Comparison of ENCODE assay signal across 11 cellular contexts in genomic region chr13:109383683-109384082, GRCh38.
DNase-seq lines count a peak whose midpoint lies in the region; ATAC-seq, FAIRE-seq and TF ChIP-seq lines count a peak whose summit lies in the region.
"Had no signal": no experiment of that assay in that cellular context is flagged by ENCODE, and none has a peak within 500 bp of the region (broad histone marks: within the 10 kb centered on the region; RNA-seq: fewer than 3 reads in every experiment).

No MANE protein-coding gene starts in this region.

- no peak for ATAC-seq in HG03159 (IDR thresholded peaks at IDR 0.05; ENCODE audit: unreplicated experiment)

- H3K27ac ChIP-seq in tibial nerve, result no peak overlapping the region
- H3K27ac ChIP-seq: adrenal gland, KMS-11 had no signal

- TF ChIP-seq CTCF in fibroblast of villous mesenchyme (IDR thresholded peaks at IDR 0.05; ENCODE audit: insufficient read depth, low read depth, low read length) (no peak), tibial nerve (IDR thresholded peaks at IDR 0.05) (no peak)

- peak; percentile 71 for DNase-seq in HT1080 (ENCODE audit: low read depth)
- DNase-seq in T1000 (lab: John Stamatoyannopoulos, UW), result peak; percentile 3
- peak; percentile 77 for DNase-seq in fibroblast of villous mesenchyme (ENCODE audit: low read depth)
- DNase-seq in urothelium cell line (ENCODE audit: low spot score), result peak; percentile 27
- DNase-seq in activated T-cell treated with anti-CD3 and anti-CD28 coated beads for 4 hours, result no peak
- DNase-seq in tibial nerve (ENCODE audit: low spot score in 2 of 2), result no peak
- DNase-seq: activated CD4-positive, CD25-positive, alpha-beta regulatory T cell treated with anti-CD3 and anti-CD28 coated beads, Interleukin-2, amount 50 U/mL, for 72 hours; adrenal gland; nucleus accumbens had no signal

- no peaks in the 10 kb centered on the region for H3K36me3 ChIP-seq in tibial nerve
- H3K36me3 ChIP-seq: adrenal gland had no signal

- no peak for TF ChIP-seq EP300 in tibial nerve (IDR thresholded peaks at IDR 0.05)

- no peak for FAIRE-seq in urothelium cell line (lab: Jason Lieb, UNC)

- WGBS in tibial nerve, 2 donors, result 80 to 93% methylated on average over 1 of the region's 1 CpG

- no peak for TF ChIP-seq POLR2A in tibial nerve (IDR thresholded peaks at IDR 0.05)

- H3K4me1 ChIP-seq in tibial nerve, result peaks cover 0 to 19% (median 5%) of the 10 kb centered on the region in 4 donors
- H3K4me1 ChIP-seq: adrenal gland had no signal

- no peaks in the 10 kb centered on the region for H3K9me3 ChIP-seq in tibial nerve
- H3K9me3 ChIP-seq: adrenal gland had no signal

- H3K27me3 ChIP-seq in tibial nerve, result no peaks in the 10 kb centered on the region
- H3K27me3 ChIP-seq: adrenal gland had no signal

- H3K4me3 ChIP-seq in fibroblast of villous mesenchyme (ENCODE audit: low read depth, low read length), result no peak overlapping the region
- H3K4me3 ChIP-seq in tibial nerve, result no peak overlapping the region
- H3K4me3 ChIP-seq: adrenal gland had no signal

Comparison
In these comparisons a context has a peak if more than half of its experiments do, and no peak if none do; other contexts are left out.
1. DNase-seq: peak in HT1080 (single experiment), T1000 (single experiment), fibroblast of villous mesenchyme (single experiment) and urothelium cell line (single experiment); none in activated T-cell treated with anti-CD3 and anti-CD28 coated beads for 4 hours (single experiment) and tibial nerve (0 of 2).